In the genomic region with DNA sequence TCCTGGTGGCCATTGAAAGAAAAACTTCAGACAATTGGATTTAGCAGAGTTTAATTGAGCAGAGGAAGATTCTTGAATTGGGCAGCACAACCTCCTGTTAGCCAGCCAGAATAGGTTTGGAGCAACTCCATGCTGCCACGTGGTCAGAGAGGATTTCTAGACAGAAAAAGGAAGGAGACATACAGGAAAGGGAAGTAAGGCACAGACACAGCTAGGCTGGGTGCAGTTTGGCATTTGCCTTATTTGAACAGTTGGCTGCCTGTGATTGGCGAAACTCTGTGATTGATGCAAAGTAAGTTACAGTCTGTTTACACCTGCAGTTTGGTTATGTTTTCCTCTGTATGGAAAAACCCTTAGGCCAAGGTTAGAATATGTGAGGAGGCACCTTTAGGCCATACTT, we compare ENCODE assay signal across 17 cellular contexts.
DNase-seq lines count a peak whose midpoint lies in the region; ATAC-seq and TF ChIP-seq lines count a peak whose summit lies in the region.
"Had no signal": no experiment of that assay in that cellular context is flagged by ENCODE, and none has a peak within 500 bp of the region (broad histone marks: within the 10 kb centered on the region; RNA-seq: fewer than 3 reads in every experiment).

No MANE protein-coding gene starts in this region.

- H3K4me1 ChIP-seq in mucosa of descending colon (ENCODE audit: low read depth) = peaks cover 10% of the 10 kb centered on the region
- H3K4me1 ChIP-seq: parathyroid adenoma had no signal

- no peaks in the 10 kb centered on the region for H3K36me3 ChIP-seq in mucosa of descending colon (ENCODE audit: low read depth)

- H3K27ac ChIP-seq in C4-2B (peak overlapping the region; percentile 23; the same call in 1 of the 2 replicates), coronary artery (peak overlapping the region; percentile 28 to 70)
- H3K27ac ChIP-seq: parathyroid adenoma had no signal

- H3K9me3 ChIP-seq in mucosa of descending colon = no peaks in the 10 kb centered on the region
- H3K9me3 ChIP-seq: SK-N-SH had no signal

- intact Hi-C loops in mucosa of descending colon (cut with DNase I, micrococcal nuclease) = no loop called here

- TF ChIP-seq CTCF in C4-2B (conservative IDR thresholded peaks at IDR 0.05) = no peak
- TF ChIP-seq CTCF in coronary artery (IDR thresholded peaks at IDR 0.05) = no peak
- TF ChIP-seq CTCF in mucosa of descending colon (IDR thresholded peaks at IDR 0.05) = no peak

- H3K4me3 ChIP-seq in coronary artery (no peak overlapping the region), mucosa of descending colon (no peak overlapping the region)

- DNase-seq in NAMALWA (ENCODE audit: low spot score) (peak; percentile 25), coronary artery (ENCODE audit: low spot score) (no peak), mucosa of descending colon (peak in 1 of 3 donors; percentile 40), H4 (ENCODE audit: low spot score) (no peak), hepatic stellate cell (ENCODE audit: low spot score) (no peak)
- DNase-seq: activated CD4-positive, alpha-beta T cell treated with anti-CD3 and anti-CD28 coated beads for 1 hour; activated T-cell treated with anti-CD3 and anti-CD28 coated beads, Interleukin-2, amount 50 U/mL, for 72 hours; effector memory CD8-positive, alpha-beta T cell; mammary epithelial cell; NCI-H1105 treated with DMSO at 0.1 percent for 48 hours; NCI-H69; SK-N-SH; stimulated activated CD4-positive, alpha-beta T cell treated with anti-CD3 and anti-CD28 coated beads, Interleukin-1b, Interleukin-23, amount 100 ng/mL, for 48 hours had no signal

- ATAC-seq in mucosa of descending colon (peak; percentile 62), HG02642 (IDR thresholded peaks at IDR 0.05; ENCODE audit: poor library complexity, unreplicated experiment) (no peak), GM19328 (IDR thresholded peaks at IDR 0.05; ENCODE audit: unreplicated experiment) (no peak)
- ATAC-seq: activated T-cell treated with anti-CD3 and anti-CD28 coated beads, Interleukin-2, amount 50 U/mL, for 72 hours; effector memory CD8-positive, alpha-beta T cell had no signal
